In genomic region chr1:204074274-204075115, GRCh38 we compare ENCODE assay signal across 8 cellular contexts. TPM values are rescaled to one million over a fixed set of nuclear protein-coding genes. Genes with fewer than 3 reads are reported as not detected.
A peak's percentile ranks its signal among the peaks of the same experiment; 100 is the strongest.
DNase-seq lines count a peak whose midpoint lies in the region; ATAC-seq, FAIRE-seq and TF ChIP-seq lines count a peak whose summit lies in the region.

No MANE protein-coding gene starts in this region.

- H3K4me1 ChIP-seq in adrenal gland (replicated peaks in 1 of 2) = peaks cover 17 to 44% of the 10 kb centered on the region in 2 donors

- WGBS in adrenal gland, 4 donors = 0 to 2% (median 0%) methylated on average over 9 to 64 of the region's 64 CpGs

- TF ChIP-seq CTCF in D721Med (IDR thresholded peaks at IDR 0.05; ENCODE audit: insufficient read depth, missing control alignments) = no peak
- TF ChIP-seq CTCF in adrenal gland (IDR thresholded peaks at IDR 0.05) = no peak
- no peak for TF ChIP-seq CTCF in omental fat pad (IDR thresholded peaks at IDR 0.05)

- H3K4me3 ChIP-seq in adrenal gland = peak overlapping the region in 3 of 4 donors; percentile 52 to 80 (median 76)

- H3K9me3 ChIP-seq in adrenal gland (replicated peaks in 1 of 3) = no peaks in the 10 kb centered on the region

- ATAC-seq in omental fat pad (ENCODE audit: low FRiP score) (peak; percentile 49), HG02938 (IDR thresholded peaks at IDR 0.05; ENCODE audit: unreplicated experiment) (no peak)

- peak overlapping the region in 4 of 5 donors; percentile 7 to 87 (median 73) for H3K27ac ChIP-seq in adrenal gland

- FAIRE-seq in D721Med (lab: Jason Lieb, UNC) = no peak

- H3K36me3 ChIP-seq in adrenal gland (replicated peaks in 1 of 2) = no peaks in the 10 kb centered on the region

- intact Hi-C loops in adrenal gland (cut with DNase I) = loop anchor here (5.0 kb wide), 2 partner anchors 53 to 202 kb away; no protein-coding TSS in a partner anchor
- intact Hi-C loops in cardiac septum (cut with DNase I) = loop anchor here (5.0 kb wide), 2 partner anchors 53 to 202 kb away; no protein-coding TSS in a partner anchor

- H3K27me3 ChIP-seq in adrenal gland = no peaks in the 10 kb centered on the region

- TF ChIP-seq POLR2A in adrenal gland (IDR thresholded peaks at IDR 0.05) = peak in 1 of 2 donors; percentile 23

- DNase-seq in D721Med (ENCODE audit: insufficient read length, low spot score) (peak; percentile 73), LoVo (ENCODE audit: low spot score) (peak; percentile 42), adrenal gland (peak; percentile 68 to 84 (median 78)), cardiac septum (ENCODE audit: low spot score) (peak; percentile 82), omental fat pad (ENCODE audit: low spot score) (no peak), UCSD-AML1 (lab: John Stamatoyannopoulos, UW; ENCODE audit: unreplicated experiment) (no peak), SIG-M5 treated with dmso at 0.1 percent for 504 hours (lab: John Stamatoyannopoulos, UW; ENCODE audit: unreplicated experiment) (no peak)

RNA-seq across cellular contexts. Expression of gene SOX13, which starts 1.6 kb away (rescaled TPM):
- total RNA-seq in adrenal gland = 10 to 100 TPM; 13.7 to 44.5 (median 28.7) TPM
- polyA plus RNA-seq in adrenal gland = 10 to 100 TPM; 10.1 to 23.6 (median 10.3) TPM
- total RNA-seq in cardiac septum = 17.9 TPM
- total RNA-seq in omental fat pad = 10 to 100 TPM; 10.8 to 52.0 (median 18.7) TPM

Comparison
In these comparisons a context has a peak if more than half of its experiments do, and no peak if none do; other contexts are left out.
1. DNase-seq: peak in D721Med (single experiment), LoVo (single experiment), adrenal gland (7 of 7) and cardiac septum (single experiment); none in omental fat pad (single experiment), UCSD-AML1 (single experiment) and SIG-M5 treated with dmso at 0.1 percent for 504 hours (single experiment).